In the genomic region with DNA sequence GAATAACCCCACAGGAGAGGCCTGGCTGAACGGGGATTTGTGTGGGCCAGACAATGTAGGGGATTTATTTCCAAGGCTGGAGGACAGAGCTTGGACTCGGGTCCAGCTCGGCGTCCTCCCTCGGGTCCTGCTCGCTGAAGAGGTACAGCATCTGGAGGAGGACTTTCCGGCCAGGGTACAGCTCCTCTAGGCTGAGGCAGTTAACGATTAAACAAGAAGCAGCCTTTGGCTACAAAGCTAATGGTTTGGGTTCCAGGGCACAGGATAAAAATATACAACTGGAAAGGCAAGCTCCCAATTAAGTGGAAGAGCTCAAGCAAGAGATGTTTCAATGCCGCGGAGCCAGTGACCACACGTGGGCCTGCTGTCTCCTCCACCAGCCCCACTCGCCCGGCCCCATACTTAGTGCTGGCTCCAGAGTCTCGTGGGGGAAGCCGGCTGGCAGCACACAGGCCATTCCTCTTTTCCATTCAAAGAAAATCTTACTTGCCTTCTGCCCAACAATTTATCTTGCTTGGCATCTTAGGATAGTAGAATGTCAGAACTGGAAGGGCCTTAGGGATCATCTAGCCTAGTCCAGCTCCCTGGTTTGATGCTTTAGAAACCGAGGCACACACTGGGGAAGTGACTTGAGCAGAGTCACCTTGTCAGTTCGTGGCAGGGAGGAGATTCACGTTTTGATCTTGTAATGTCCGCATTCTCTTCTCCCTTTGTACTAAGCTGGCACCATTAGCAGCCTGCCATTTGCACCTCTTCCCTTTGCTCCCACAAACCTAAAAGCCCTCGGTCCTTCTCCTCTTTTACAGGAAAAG, we compare ENCODE assay signal across 1 cellular context.
A peak's percentile ranks its signal among the peaks of the same experiment; 100 is the strongest.
TF ChIP-seq lines count a peak whose summit lies in the region.

No MANE protein-coding gene starts in this region.

TF ChIP-seq in HepG2, 621 proteins besides CTCF, POLR2A, EP300 and RAD21 (continued from another document and continues in another):
- TF ChIP-seq, protein P1, sequence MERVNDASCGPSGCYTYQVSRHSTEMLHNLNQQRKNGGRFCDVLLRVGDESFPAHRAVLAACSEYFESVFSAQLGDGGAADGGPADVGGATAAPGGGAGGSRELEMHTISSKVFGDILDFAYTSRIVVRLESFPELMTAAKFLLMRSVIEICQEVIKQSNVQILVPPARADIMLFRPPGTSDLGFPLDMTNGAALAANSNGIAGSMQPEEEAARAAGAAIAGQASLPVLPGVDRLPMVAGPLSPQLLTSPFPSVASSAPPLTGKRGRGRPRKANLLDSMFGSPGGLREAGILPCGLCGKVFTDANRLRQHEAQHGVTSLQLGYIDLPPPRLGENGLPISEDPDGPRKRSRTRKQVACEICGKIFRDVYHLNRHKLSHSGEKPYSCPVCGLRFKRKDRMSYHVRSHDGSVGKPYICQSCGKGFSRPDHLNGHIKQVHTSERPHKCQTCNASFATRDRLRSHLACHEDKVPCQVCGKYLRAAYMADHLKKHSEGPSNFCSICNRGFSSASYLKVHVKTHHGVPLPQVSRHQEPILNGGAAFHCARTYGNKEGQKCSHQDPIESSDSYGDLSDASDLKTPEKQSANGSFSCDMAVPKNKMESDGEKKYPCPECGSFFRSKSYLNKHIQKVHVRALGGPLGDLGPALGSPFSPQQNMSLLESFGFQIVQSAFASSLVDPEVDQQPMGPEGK (CRISPR knock-in tag; IDR thresholded peaks at IDR 0.05), result no peak
- TF ChIP-seq ZNF136 (CRISPR knock-in tag; IDR thresholded peaks at IDR 0.05; ENCODE audit: low read depth) (0 out of 2 replicates have a peak, but pooled peaks have one; percentile 49), ARNTL (CRISPR knock-in tag; IDR thresholded peaks at IDR 0.05) (no peak), ZNF205 (CRISPR knock-in tag; IDR thresholded peaks at IDR 0.05) (no peak), FOXA1 (IDR thresholded peaks at IDR 0.05) (no peak), FOXA1 (CRISPR knock-in tag; IDR thresholded peaks at IDR 0.05) (no peak), CCDC6 (CRISPR knock-in tag; IDR thresholded peaks at IDR 0.05) (no peak), HMG20A (CRISPR knock-in tag; IDR thresholded peaks at IDR 0.05; ENCODE audit: borderline replicate concordance) (no peak; the same call in 1 of the 2 replicates), ZZZ3 (CRISPR knock-in tag; IDR thresholded peaks at IDR 0.05; ENCODE audit: borderline replicate concordance) (no peak), TRIM24 (CRISPR knock-in tag; IDR thresholded peaks at IDR 0.05) (no peak), RFX5 (IDR thresholded peaks at IDR 0.05; ENCODE audit: low read depth, low read length) (no peak), SP5 (CRISPR knock-in tag; IDR thresholded peaks at IDR 0.05; ENCODE audit: borderline replicate concordance, low read depth) (no peak), ZNF816 (CRISPR knock-in tag; IDR thresholded peaks at IDR 0.05; ENCODE audit: borderline replicate concordance) (no peak), AGO2 (optimal IDR thresholded peaks at IDR 0.05; ENCODE audit: low read depth, low read length) (no peak), ZFP62 (CRISPR knock-in tag; IDR thresholded peaks at IDR 0.05) (no peak), SRSF4 (IDR thresholded peaks at IDR 0.05; ENCODE audit: low read depth, low read length, poor library complexity, severe bottlenecking) (no peak), ELF4 (CRISPR knock-in tag; IDR thresholded peaks at IDR 0.05; ENCODE audit: borderline replicate concordance) (no peak), ZNF367 (CRISPR knock-in tag; IDR thresholded peaks at IDR 0.05; ENCODE audit: borderline replicate concordance) (no peak), ZNF383 (CRISPR knock-in tag; IDR thresholded peaks at IDR 0.05; ENCODE audit: borderline replicate concordance) (no peak), SSRP1 (CRISPR knock-in tag; IDR thresholded peaks at IDR 0.05) (no peak), ZNF670 (CRISPR knock-in tag; IDR thresholded peaks at IDR 0.05; ENCODE audit: borderline replicate concordance) (no peak), NBN (conservative IDR thresholded peaks at IDR 0.05) (no peak), FOXK1 (CRISPR knock-in tag; IDR thresholded peaks at IDR 0.05; ENCODE audit: borderline replicate concordance, low read depth) (no peak), GTF3A (CRISPR knock-in tag; conservative IDR thresholded peaks at IDR 0.05) (no peak), POLR2G (IDR thresholded peaks at IDR 0.05; ENCODE audit: low read depth, low read length) (peak; percentile 53), MTF1 (CRISPR knock-in tag; IDR thresholded peaks at IDR 0.05) (no peak), ZNF883 (CRISPR knock-in tag; IDR thresholded peaks at IDR 0.05; ENCODE audit: not compliant biosample characterization) (peak; percentile 26), SIN3B (IDR thresholded peaks at IDR 0.05; ENCODE audit: low read length) (no peak), SOX6 (IDR thresholded peaks at IDR 0.05) (no peak), SOX6 (CRISPR knock-in tag; IDR thresholded peaks at IDR 0.05) (peak; percentile 70), MBD4 (IDR thresholded peaks at IDR 0.05; ENCODE audit: borderline replicate concordance, low read length) (no peak), MXI1 (IDR thresholded peaks at IDR 0.05; ENCODE audit: borderline replicate concordance, low read depth, low read length) (no peak), KAT8 (CRISPR knock-in tag; IDR thresholded peaks at IDR 0.05) (no peak), YEATS2 (CRISPR knock-in tag; IDR thresholded peaks at IDR 0.05; ENCODE audit: borderline replicate concordance) (no peak), ZNF781 (CRISPR knock-in tag; IDR thresholded peaks at IDR 0.05; ENCODE audit: borderline replicate concordance, not compliant biosample characterization) (peak; percentile 38)
- TF ChIP-seq, protein P2, sequence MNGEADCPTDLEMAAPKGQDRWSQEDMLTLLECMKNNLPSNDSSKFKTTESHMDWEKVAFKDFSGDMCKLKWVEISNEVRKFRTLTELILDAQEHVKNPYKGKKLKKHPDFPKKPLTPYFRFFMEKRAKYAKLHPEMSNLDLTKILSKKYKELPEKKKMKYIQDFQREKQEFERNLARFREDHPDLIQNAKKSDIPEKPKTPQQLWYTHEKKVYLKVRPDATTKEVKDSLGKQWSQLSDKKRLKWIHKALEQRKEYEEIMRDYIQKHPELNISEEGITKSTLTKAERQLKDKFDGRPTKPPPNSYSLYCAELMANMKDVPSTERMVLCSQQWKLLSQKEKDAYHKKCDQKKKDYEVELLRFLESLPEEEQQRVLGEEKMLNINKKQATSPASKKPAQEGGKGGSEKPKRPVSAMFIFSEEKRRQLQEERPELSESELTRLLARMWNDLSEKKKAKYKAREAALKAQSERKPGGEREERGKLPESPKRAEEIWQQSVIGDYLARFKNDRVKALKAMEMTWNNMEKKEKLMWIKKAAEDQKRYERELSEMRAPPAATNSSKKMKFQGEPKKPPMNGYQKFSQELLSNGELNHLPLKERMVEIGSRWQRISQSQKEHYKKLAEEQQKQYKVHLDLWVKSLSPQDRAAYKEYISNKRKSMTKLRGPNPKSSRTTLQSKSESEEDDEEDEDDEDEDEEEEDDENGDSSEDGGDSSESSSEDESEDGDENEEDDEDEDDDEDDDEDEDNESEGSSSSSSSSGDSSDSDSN (CRISPR knock-in tag; IDR thresholded peaks at IDR 0.05), result no peak
- TF ChIP-seq, protein P3, sequence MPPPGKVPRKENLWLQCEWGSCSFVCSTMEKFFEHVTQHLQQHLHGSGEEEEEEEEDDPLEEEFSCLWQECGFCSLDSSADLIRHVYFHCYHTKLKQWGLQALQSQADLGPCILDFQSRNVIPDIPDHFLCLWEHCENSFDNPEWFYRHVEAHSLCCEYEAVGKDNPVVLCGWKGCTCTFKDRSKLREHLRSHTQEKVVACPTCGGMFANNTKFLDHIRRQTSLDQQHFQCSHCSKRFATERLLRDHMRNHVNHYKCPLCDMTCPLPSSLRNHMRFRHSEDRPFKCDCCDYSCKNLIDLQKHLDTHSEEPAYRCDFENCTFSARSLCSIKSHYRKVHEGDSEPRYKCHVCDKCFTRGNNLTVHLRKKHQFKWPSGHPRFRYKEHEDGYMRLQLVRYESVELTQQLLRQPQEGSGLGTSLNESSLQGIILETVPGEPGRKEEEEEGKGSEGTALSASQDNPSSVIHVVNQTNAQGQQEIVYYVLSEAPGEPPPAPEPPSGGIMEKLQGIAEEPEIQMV (CRISPR knock-in tag; IDR thresholded peaks at IDR 0.05; ENCODE audit: low read depth), result 0 out of 2 replicates have a peak, but pooled peaks have one; percentile 19
- TF ChIP-seq, protein P4, sequence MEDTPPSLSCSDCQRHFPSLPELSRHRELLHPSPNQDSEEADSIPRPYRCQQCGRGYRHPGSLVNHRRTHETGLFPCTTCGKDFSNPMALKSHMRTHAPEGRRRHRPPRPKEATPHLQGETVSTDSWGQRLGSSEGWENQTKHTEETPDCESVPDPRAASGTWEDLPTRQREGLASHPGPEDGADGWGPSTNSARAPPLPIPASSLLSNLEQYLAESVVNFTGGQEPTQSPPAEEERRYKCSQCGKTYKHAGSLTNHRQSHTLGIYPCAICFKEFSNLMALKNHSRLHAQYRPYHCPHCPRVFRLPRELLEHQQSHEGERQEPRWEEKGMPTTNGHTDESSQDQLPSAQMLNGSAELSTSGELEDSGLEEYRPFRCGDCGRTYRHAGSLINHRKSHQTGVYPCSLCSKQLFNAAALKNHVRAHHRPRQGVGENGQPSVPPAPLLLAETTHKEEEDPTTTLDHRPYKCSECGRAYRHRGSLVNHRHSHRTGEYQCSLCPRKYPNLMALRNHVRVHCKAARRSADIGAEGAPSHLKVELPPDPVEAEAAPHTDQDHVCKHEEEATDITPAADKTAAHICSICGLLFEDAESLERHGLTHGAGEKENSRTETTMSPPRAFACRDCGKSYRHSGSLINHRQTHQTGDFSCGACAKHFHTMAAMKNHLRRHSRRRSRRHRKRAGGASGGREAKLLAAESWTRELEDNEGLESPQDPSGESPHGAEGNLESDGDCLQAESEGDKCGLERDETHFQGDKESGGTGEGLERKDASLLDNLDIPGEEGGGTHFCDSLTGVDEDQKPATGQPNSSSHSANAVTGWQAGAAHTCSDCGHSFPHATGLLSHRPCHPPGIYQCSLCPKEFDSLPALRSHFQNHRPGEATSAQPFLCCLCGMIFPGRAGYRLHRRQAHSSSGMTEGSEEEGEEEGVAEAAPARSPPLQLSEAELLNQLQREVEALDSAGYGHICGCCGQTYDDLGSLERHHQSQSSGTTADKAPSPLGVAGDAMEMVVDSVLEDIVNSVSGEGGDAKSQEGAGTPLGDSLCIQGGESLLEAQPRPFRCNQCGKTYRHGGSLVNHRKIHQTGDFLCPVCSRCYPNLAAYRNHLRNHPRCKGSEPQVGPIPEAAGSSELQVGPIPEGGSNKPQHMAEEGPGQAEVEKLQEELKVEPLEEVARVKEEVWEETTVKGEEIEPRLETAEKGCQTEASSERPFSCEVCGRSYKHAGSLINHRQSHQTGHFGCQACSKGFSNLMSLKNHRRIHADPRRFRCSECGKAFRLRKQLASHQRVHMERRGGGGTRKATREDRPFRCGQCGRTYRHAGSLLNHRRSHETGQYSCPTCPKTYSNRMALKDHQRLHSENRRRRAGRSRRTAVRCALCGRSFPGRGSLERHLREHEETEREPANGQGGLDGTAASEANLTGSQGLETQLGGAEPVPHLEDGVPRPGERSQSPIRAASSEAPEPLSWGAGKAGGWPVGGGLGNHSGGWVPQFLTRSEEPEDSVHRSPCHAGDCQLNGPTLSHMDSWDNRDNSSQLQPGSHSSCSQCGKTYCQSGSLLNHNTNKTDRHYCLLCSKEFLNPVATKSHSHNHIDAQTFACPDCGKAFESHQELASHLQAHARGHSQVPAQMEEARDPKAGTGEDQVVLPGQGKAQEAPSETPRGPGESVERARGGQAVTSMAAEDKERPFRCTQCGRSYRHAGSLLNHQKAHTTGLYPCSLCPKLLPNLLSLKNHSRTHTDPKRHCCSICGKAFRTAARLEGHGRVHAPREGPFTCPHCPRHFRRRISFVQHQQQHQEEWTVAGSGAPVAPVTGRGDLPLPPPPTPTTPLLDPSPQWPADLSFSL (CRISPR knock-in tag; IDR thresholded peaks at IDR 0.05), result no peak
- TF ChIP-seq, protein P5, sequence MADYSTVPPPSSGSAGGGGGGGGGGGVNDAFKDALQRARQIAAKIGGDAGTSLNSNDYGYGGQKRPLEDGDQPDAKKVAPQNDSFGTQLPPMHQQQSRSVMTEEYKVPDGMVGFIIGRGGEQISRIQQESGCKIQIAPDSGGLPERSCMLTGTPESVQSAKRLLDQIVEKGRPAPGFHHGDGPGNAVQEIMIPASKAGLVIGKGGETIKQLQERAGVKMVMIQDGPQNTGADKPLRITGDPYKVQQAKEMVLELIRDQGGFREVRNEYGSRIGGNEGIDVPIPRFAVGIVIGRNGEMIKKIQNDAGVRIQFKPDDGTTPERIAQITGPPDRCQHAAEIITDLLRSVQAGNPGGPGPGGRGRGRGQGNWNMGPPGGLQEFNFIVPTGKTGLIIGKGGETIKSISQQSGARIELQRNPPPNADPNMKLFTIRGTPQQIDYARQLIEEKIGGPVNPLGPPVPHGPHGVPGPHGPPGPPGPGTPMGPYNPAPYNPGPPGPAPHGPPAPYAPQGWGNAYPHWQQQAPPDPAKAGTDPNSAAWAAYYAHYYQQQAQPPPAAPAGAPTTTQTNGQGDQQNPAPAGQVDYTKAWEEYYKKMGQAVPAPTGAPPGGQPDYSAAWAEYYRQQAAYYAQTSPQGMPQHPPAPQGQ (CRISPR knock-in tag; IDR thresholded peaks at IDR 0.05; ENCODE audit: borderline replicate concordance), result no peak
- TF ChIP-seq, protein P6, sequence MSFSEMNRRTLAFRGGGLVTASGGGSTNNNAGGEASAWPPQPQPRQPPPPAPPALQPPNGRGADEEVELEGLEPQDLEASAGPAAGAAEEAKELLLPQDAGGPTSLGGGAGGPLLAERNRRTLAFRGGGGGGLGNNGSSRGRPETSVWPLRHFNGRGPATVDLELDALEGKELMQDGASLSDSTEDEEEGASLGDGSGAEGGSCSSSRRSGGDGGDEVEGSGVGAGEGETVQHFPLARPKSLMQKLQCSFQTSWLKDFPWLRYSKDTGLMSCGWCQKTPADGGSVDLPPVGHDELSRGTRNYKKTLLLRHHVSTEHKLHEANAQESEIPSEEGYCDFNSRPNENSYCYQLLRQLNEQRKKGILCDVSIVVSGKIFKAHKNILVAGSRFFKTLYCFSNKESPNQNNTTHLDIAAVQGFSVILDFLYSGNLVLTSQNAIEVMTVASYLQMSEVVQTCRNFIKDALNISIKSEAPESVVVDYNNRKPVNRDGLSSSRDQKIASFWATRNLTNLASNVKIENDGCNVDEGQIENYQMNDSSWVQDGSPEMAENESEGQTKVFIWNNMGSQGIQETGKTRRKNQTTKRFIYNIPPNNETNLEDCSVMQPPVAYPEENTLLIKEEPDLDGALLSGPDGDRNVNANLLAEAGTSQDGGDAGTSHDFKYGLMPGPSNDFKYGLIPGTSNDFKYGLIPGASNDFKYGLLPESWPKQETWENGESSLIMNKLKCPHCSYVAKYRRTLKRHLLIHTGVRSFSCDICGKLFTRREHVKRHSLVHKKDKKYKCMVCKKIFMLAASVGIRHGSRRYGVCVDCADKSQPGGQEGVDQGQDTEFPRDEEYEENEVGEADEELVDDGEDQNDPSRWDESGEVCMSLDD (CRISPR knock-in tag; IDR thresholded peaks at IDR 0.05; ENCODE audit: borderline replicate concordance), result no peak
